10 cellular contexts compared by ENCODE assay signal in the genomic region with DNA sequence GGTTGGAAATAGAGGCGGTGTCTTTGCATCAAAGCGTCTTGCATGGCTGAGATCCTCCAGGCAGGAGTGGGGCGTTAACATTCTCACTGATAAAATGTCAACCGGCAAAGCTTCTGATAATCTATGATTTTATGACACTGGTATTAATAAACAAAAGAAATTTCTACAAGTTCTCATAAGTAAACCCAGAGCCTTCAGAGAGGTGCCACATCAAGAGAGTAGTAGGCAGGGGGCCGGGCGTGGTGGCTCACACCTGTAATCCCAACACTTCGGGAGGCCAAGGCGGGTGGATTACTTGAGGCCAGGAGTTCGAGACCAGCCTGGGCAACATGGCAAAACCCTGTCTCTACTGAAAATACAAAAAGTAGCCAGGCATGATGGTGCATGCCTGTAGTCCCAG. TPM values are rescaled to one million over a fixed set of nuclear protein-coding genes. Genes with fewer than 3 reads are reported as not detected.
DNase-seq lines count a peak whose midpoint lies in the region; ATAC-seq and TF ChIP-seq lines count a peak whose summit lies in the region.
"Not testable (repeated sequence)": the region's sequence is repeated elsewhere in the genome, so short reads cannot be mapped to it uniquely, and the experiment has no call there.
"Had no signal": no experiment of that assay in that cellular context is flagged by ENCODE, and none has a peak within 500 bp of the region (broad histone marks: within the 10 kb centered on the region; RNA-seq: fewer than 3 reads in every experiment).

No MANE protein-coding gene starts in this region.

- not testable (repeated sequence) for H3K4ac ChIP-seq in mesendoderm (ENCODE audit: low read depth, low read length)

- BruUV-seq in PC-9 (replicated peaks; lab: Mats Ljungman, UMichigan) = not testable (repeated sequence)

- intact Hi-C loops in PC-9 (cut with micrococcal nuclease; ENCODE audit: unreplicated experiment) = loop anchor here (1.0 to 5.0 kb wide), 3 partner anchors 9 to 291 kb away; partner anchors contain the start of genes BSCL2 and GNG3
- intact Hi-C loops in breast epithelium (cut with DNase I; ENCODE audit: low total_unique reads) = not testable (repeated sequence)
- intact Hi-C loops in heart left ventricle (cut with DNase I) = loop anchor here in 2 of 10 donors (1.0 to 10.0 kb wide), 4 partner anchors 38 to 118 kb away; partner anchors contain the start of genes HNRNPUL2 (in 2 of the 2), TTC9C (in 2 of the 2), NXF1 (in 1 of the 2) and TMEM223 (in 1 of the 2)
- intact Hi-C loops in prostate gland (cut with DNase I) = loop anchor here (2.0 kb wide), 1 partner anchor 38 kb away; the partner anchor contains the start of gene SLC3A2

- H3K18ac ChIP-seq in mesendoderm (ENCODE audit: low read length) = peak overlapping the region; percentile 51

- H2BK5ac ChIP-seq in mesendoderm (ENCODE audit: low read length) = not testable (repeated sequence)

- not testable (repeated sequence) for H3K27me3 ChIP-seq in AG04450 (ENCODE audit: control insufficient read depth, insufficient read depth, low read length); PC-9 (ENCODE audit: insufficient read depth, low read depth); breast epithelium; heart left ventricle; mesendoderm (ENCODE audit: insufficient read depth, low read length, poor library complexity); prostate gland (replicated peaks; ENCODE audit: insufficient read depth); thoracic aorta (replicated peaks; ENCODE audit: insufficient read depth)

- not testable (repeated sequence) for H3K79me1 ChIP-seq in mesendoderm (ENCODE audit: low read length)

- H3F3A ChIP-seq in PC-9 (ENCODE audit: insufficient read depth, low read depth) = peaks cover 34% of the 10 kb centered on the region

- CTCF ChIA-PET in AG04450 (lab: Charles Lee) (interaction anchor here (0.6 kb wide), 1 partner anchor 45 kb away, joined by 7 read pairs; no protein-coding TSS in a partner anchor), HEK293 (lab: Yijun Ruan, JAX) (interaction anchor here (0.6 to 1.9 kb wide), 4 partner anchors 19 to 770 kb away, joined by 3 to 7 read pairs (median 4); no protein-coding TSS in a partner anchor), PC-9 (lab: Charles Lee) (interaction anchor here (0.9 kb wide), 1 partner anchor 11 kb away, joined by 3 read pairs; no protein-coding TSS in a partner anchor)

- H2AK5ac ChIP-seq in mesendoderm (ENCODE audit: low read length) = not testable (repeated sequence)

- H3K23ac ChIP-seq in mesendoderm (ENCODE audit: low read length) = not testable (repeated sequence)

- H3K36me3 ChIP-seq in HEK293 (ENCODE audit: control insufficient read depth in 2 of 2, insufficient read depth in 1 of 2, low read length in 2 of 2); PC-9 (ENCODE audit: low read depth); breast epithelium; heart left ventricle; mesendoderm (ENCODE audit: control insufficient read depth, insufficient read depth, low read length); prostate gland; thoracic aorta: not testable (repeated sequence)

- H3K4me1 ChIP-seq in HEK293 (ENCODE audit: control insufficient read depth, insufficient read depth, low read length); breast epithelium; mesendoderm (ENCODE audit: control insufficient read depth, low read depth, low read length); prostate gland (replicated peaks): not testable (repeated sequence)
- H3K4me1 ChIP-seq in PC-9 (replicated peaks; ENCODE audit: insufficient read depth) (peaks cover 14% of the 10 kb centered on the region), heart left ventricle (peaks cover 5 to 32% (median 16%) of the 10 kb centered on the region in 12 donors), thoracic aorta (ENCODE audit: control insufficient read depth in 1 of 2, low read depth in 2 of 2) (peaks cover 7 to 20% of the 10 kb centered on the region in 2 donors)

- H3K9me3 ChIP-seq in AG04450 (ENCODE audit: control insufficient read depth, insufficient read depth, low read length); HEK293 (ENCODE audit: control insufficient read depth, insufficient read depth, low read depth, low read length); PC-9 (ENCODE audit: insufficient read depth, low read depth); breast epithelium; heart left ventricle; prostate gland; thoracic aorta: not testable (repeated sequence)

- not testable (repeated sequence) for H3K4me3 ChIP-seq in AG04450 (ENCODE audit: low read depth, low read length); HEK293 (ENCODE audit: low read depth, low read length); mesendoderm (ENCODE audit: low read length); prostate gland
- H3K4me3 ChIP-seq in PC-9 (peak overlapping the region; percentile 59; the same call in 1 of the 2 replicates), breast epithelium (peak overlapping the region in 1 of 3 donors; percentile 51), heart left ventricle (peak overlapping the region in 7 of 12 donors; percentile 53 to 97 (median 72)), thoracic aorta (peak overlapping the region; percentile 85)

- 83 to 90% (median 85%) methylated on average over 9 of the region's 9 CpGs for WGBS in heart left ventricle, 4 donors
- no CpG with 5 or more reads among the region's 9 CpGs for WGBS in mesendoderm (ENCODE audit: extremely low coverage, insufficient coverage, low lambda C conversion rate)
- WGBS in prostate gland = 81% methylated on average over 9 of the region's 9 CpGs

- peak overlapping the region; percentile 92 for H3K56ac ChIP-seq in mesendoderm (ENCODE audit: low read length)

- not testable (repeated sequence) for TF ChIP-seq CTCF in AG04450 (IDR thresholded peaks at IDR 0.05; ENCODE audit: low read depth, low read length); HEK293 (tag by site-specific recombination; IDR thresholded peaks at IDR 0.05); PC-9 (conservative IDR thresholded peaks at IDR 0.05); breast epithelium (IDR thresholded peaks at IDR 0.05); heart left ventricle (IDR thresholded peaks at IDR 0.05); prostate gland (IDR thresholded peaks at IDR 0.05); thoracic aorta (IDR thresholded peaks at IDR 0.05)

- H3K79me2 ChIP-seq in PC-9 (ENCODE audit: low read depth) = peaks cover 15% of the 10 kb centered on the region
- not testable (repeated sequence) for H3K79me2 ChIP-seq in mesendoderm (ENCODE audit: control insufficient read depth, insufficient read depth, low read length)

- not testable (repeated sequence) for TF ChIP-seq POLR2A in breast epithelium (IDR thresholded peaks at IDR 0.05); heart left ventricle (IDR thresholded peaks at IDR 0.05); prostate gland (IDR thresholded peaks at IDR 0.05)

- not testable (repeated sequence) for H2AFZ ChIP-seq in PC-9

- DNase-seq in AG04450 (ENCODE audit: low read depth, low spot score); PC-9; breast epithelium (ENCODE audit: low spot score in 2 of 2); heart left ventricle; mesendoderm; prostate gland (ENCODE audit: low spot score); thoracic aorta (ENCODE audit: low spot score): not testable (repeated sequence)

- peak overlapping the region; percentile 81 for H3K9ac ChIP-seq in mesendoderm (ENCODE audit: low read length)

- not testable (repeated sequence) for H2BK15ac ChIP-seq in mesendoderm (replicated peaks; ENCODE audit: low read depth)

- ATAC-seq in heart left ventricle; thoracic aorta (ENCODE audit: insufficient number of reproducible peaks, low FRiP score, low read depth): not testable (repeated sequence)

- H3K27ac ChIP-seq in AG04450 (ENCODE audit: low read depth, low read length) (peak overlapping the region; percentile 97), HEK293 (ENCODE audit: extremely low read depth, low read depth, low read length) (peak overlapping the region; percentile 92; the same call in 1 of the 2 replicates), breast epithelium (peak overlapping the region; percentile 96 to 99), heart left ventricle (peak overlapping the region; percentile 82 to 99 (median 96)), mesendoderm (ENCODE audit: low read depth, low read length) (peak overlapping the region; percentile 93), prostate gland (peak overlapping the region; percentile 98 to 99), thoracic aorta (peak overlapping the region; percentile 97 to 100)
- not testable (repeated sequence) for H3K27ac ChIP-seq in PC-9

- not testable (repeated sequence) for H4K8ac ChIP-seq in mesendoderm (ENCODE audit: low read depth, low read length)

- H2BK120ac ChIP-seq in mesendoderm (ENCODE audit: low read depth, low read length) = not testable (repeated sequence)

- POLR2A ChIA-PET in AG04450 (lab: Yijun Ruan, JAX) (interaction anchor here (1.0 kb wide), 1 partner anchor 115 kb away, joined by 4 read pairs; the partner anchor contains the start of gene HNRNPUL2), HEK293 (lab: Yijun Ruan, JAX) (interaction anchor here (0.7 to 3.4 kb wide), 5 partner anchors 9 to 55 kb away, joined by 3 to 27 read pairs (median 6); partner anchors contain the start of gene TMEM179B), PC-9 (lab: Charles Lee; ENCODE audit: unreplicated experiment) (interaction anchor here (0.7 to 0.8 kb wide), 2 partner anchors 8 to 996 kb away, joined by 4 to 5 read pairs; no protein-coding TSS in a partner anchor)

- H3K4me2 ChIP-seq in PC-9 = peak overlapping the region; percentile 88
- not testable (repeated sequence) for H3K4me2 ChIP-seq in mesendoderm (ENCODE audit: low read length)

- H3K9me2 ChIP-seq in PC-9 (ENCODE audit: insufficient read depth) = not testable (repeated sequence)

- H4K20me1 ChIP-seq in PC-9 (ENCODE audit: insufficient read depth) = not testable (repeated sequence)

- H4K5ac ChIP-seq in mesendoderm (ENCODE audit: low read length) = not testable (repeated sequence)

RNA-seq across cellular contexts. Expression of gene WDR74, which starts 3.5 kb away (rescaled TPM):
- polyA plus RNA-seq in AG04450 (2011; rRNA removed) (18.0 and 21.6 TPM in 2 replicates), heart left ventricle (10 to 100 TPM; 28.7 to 70.6 TPM)
- 112 and 141 TPM in 2 replicates for polyA minus RNA-seq in AG04450 (2011; rRNA and poly(A)+ RNA removed)
- total RNA-seq in PC-9 (2021) (72.4 and 74.1 TPM in 2 replicates), breast epithelium (10 to 100 TPM; 46.6 to 62.6 (median 48.7) TPM), heart left ventricle (10 to 100 TPM; 19.2 to 36.6 (median 24.8) TPM), prostate gland (10 to 100 TPM; 44.5 to 46.1 TPM), thoracic aorta (10 to 100 TPM; 19.8 to 55.2 TPM)
- 71.5 TPM for polyA plus RNA-seq in mesendoderm (2013, experiment 1 of 2)
- 71.4 TPM for polyA plus RNA-seq in mesendoderm (2013, experiment 2 of 2)

RNA-seq across cellular contexts. Expression of gene TEX54, which starts 10.2 kb away (rescaled TPM):
- not detected in 2 replicates for polyA plus RNA-seq in AG04450 (2011; rRNA removed)
- polyA minus RNA-seq in AG04450 (2011; rRNA and poly(A)+ RNA removed) = not detected in 2 replicates
- not detected in 2 replicates for total RNA-seq in PC-9 (2021)
- 1 to 10 TPM in 1 of 3 donors, not detected in 2; 1.6 TPM for total RNA-seq in breast epithelium
- not detected for total RNA-seq in heart left ventricle
- not detected for polyA plus RNA-seq in heart left ventricle
- not detected for polyA plus RNA-seq in mesendoderm (2013, experiment 1 of 2)
- polyA plus RNA-seq in mesendoderm (2013, experiment 2 of 2) = not detected
- total RNA-seq in prostate gland = not detected
- total RNA-seq in thoracic aorta = not detected
- total RNA-seq: activated CD8-positive, alpha-beta memory T cell treated with anti-CD3 and anti-CD28 coated beads, Interleukin-2, amount 10 ng/mL, durations not matched to agents 7 days and 5 days; left ventricle myocardium superior had no signal

RNA-seq across cellular contexts. Expression of gene STX5, which starts 11.0 kb away (rescaled TPM):
- polyA plus RNA-seq in AG04450 (2011; rRNA removed) (51.7 and 52.1 TPM in 2 replicates), heart left ventricle (10 to 100 TPM in 1 of 2 donors, 1 to 10 TPM in 1; 8.6 to 36.1 TPM)
- 62.7 and 72.0 TPM in 2 replicates for polyA minus RNA-seq in AG04450 (2011; rRNA and poly(A)+ RNA removed)
- total RNA-seq in PC-9 (2021) (61.9 and 65.8 TPM in 2 replicates), breast epithelium (10 to 100 TPM; 30.8 to 42.3 (median 34.2) TPM), heart left ventricle (10 to 100 TPM; 16.2 to 26.8 (median 18.9) TPM), prostate gland (10 to 100 TPM; 34.5 to 57.5 TPM), thoracic aorta (10 to 100 TPM; 32.0 to 46.8 TPM)
- polyA plus RNA-seq in mesendoderm (2013, experiment 1 of 2) = 20.0 TPM
- polyA plus RNA-seq in mesendoderm (2013, experiment 2 of 2) = 19.2 TPM

RNA-seq across cellular contexts. Expression of gene NXF1, which starts 37.7 kb away (rescaled TPM):
- polyA plus RNA-seq in AG04450 (2011; rRNA removed) (48.9 and 66.1 TPM in 2 replicates), heart left ventricle (10 to 100 TPM; 40.7 to 63.4 TPM)
- polyA minus RNA-seq in AG04450 (2011; rRNA and poly(A)+ RNA removed) = 38.3 and 45.0 TPM in 2 replicates
- total RNA-seq in PC-9 (2021) (45.6 and 56.1 TPM in 2 replicates), breast epithelium (10 to 100 TPM; 74.9 to 89.3 (median 76.4) TPM), heart left ventricle (10 to 100 TPM; 28.5 to 51.7 (median 34.1) TPM), prostate gland (10 to 100 TPM; 75.6 to 98.2 TPM), thoracic aorta (100 to 1,000 TPM in 1 of 2 donors, 10 to 100 TPM in 1; 82.9 to 109 TPM)
- 54.5 TPM for polyA plus RNA-seq in mesendoderm (2013, experiment 1 of 2)
- 52.7 TPM for polyA plus RNA-seq in mesendoderm (2013, experiment 2 of 2)

RNA-seq across cellular contexts. Expression of gene SLC3A2, which starts 37.8 kb away (rescaled TPM):
- polyA plus RNA-seq in AG04450 (2011; rRNA removed) (263 and 284 TPM in 2 replicates), heart left ventricle (100 to 1,000 TPM in 1 of 2 donors, 10 to 100 TPM in 1; 27.1 to 103 TPM)
- 177 and 196 TPM in 2 replicates for polyA minus RNA-seq in AG04450 (2011; rRNA and poly(A)+ RNA removed)
- total RNA-seq in PC-9 (2021) (513 and 619 TPM in 2 replicates), breast epithelium (100 to 1,000 TPM; 147 to 214 (median 171) TPM), heart left ventricle (10 to 100 TPM; 26.6 to 76.0 (median 59.1) TPM), prostate gland (100 to 1,000 TPM; 158 to 235 TPM), thoracic aorta (100 to 1,000 TPM; 138 to 739 TPM)
- 325 TPM for polyA plus RNA-seq in mesendoderm (2013, experiment 1 of 2)
- polyA plus RNA-seq in mesendoderm (2013, experiment 2 of 2) = 333 TPM
